In genomic region chr9:34665109-34665380, GRCh38 we compare ENCODE assay signal across 8 cellular contexts. TPM values are rescaled to one million over a fixed set of nuclear protein-coding genes. Genes with fewer than 3 reads are reported as not detected.
A peak's percentile ranks its signal among the peaks of the same experiment; 100 is the strongest.
DNase-seq lines count a peak whose midpoint lies in the region; ATAC-seq and TF ChIP-seq lines count a peak whose summit lies in the region.

No MANE protein-coding gene starts in this region.

- H2AFZ ChIP-seq in neuronal stem cell (ENCODE audit: low read length), result peak overlapping the region; percentile 89

- H3K4me3 ChIP-seq in coronary artery, result peak overlapping the region; percentile 92
- H3K4me3 ChIP-seq in neuronal stem cell (ENCODE audit: low read length in 2 of 2), result peak overlapping the region; percentile 76 to 84

- peaks cover 11 to 12% of the 10 kb centered on the region in 2 donors for H3K36me3 ChIP-seq in neuronal stem cell (replicated peaks in 1 of 2; ENCODE audit: control insufficient read depth in 2 of 2, insufficient read depth in 2 of 2, low read length in 2 of 2)

- peak overlapping the region; percentile 93 for H3K9ac ChIP-seq in neuronal stem cell (ENCODE audit: low read depth, low read length, poor library complexity)

- H3K4me1 ChIP-seq in neuronal stem cell (ENCODE audit: control insufficient read depth in 2 of 2, insufficient read depth in 1 of 2, low read depth in 1 of 2, low read length in 2 of 2), result peaks cover 0 to 7% of the 10 kb centered on the region in 2 donors

- H2BK120ac ChIP-seq in neuronal stem cell (ENCODE audit: low read depth, low read length), result peak overlapping the region; percentile 66

- WGBS in neuronal stem cell (ENCODE audit: extremely low coverage in 2 of 2, insufficient read length in 2 of 2, insufficient replicate concordance in 1 of 2), 2 donors, result no CpG with 5 or more reads among the region's 20 CpGs

- H3K14ac ChIP-seq in neuronal stem cell (ENCODE audit: low read length), result no peak overlapping the region

- H3K4me2 ChIP-seq in neuronal stem cell (ENCODE audit: insufficient read depth, low read length, poor library complexity, severe bottlenecking), result peak overlapping the region; percentile 94

- peaks cover 6% of the 10 kb centered on the region for H3K79me1 ChIP-seq in neuronal stem cell (ENCODE audit: low read depth, low read length)

- H2BK5ac ChIP-seq in neuronal stem cell (ENCODE audit: low read length), result peak overlapping the region; percentile 87

- peak overlapping the region; percentile 12 for H2BK15ac ChIP-seq in neuronal stem cell (ENCODE audit: low read length)

- H3K27ac ChIP-seq in coronary artery, result peak overlapping the region; percentile 98 to 100
- H3K27ac ChIP-seq in neuronal stem cell (replicated peaks; ENCODE audit: low read length), result no peak overlapping the region

- peaks cover 3 to 4% of the 10 kb centered on the region in 2 donors for H3K9me3 ChIP-seq in neuronal stem cell (replicated peaks in 1 of 2; ENCODE audit: control insufficient read depth in 2 of 2, insufficient read depth in 1 of 2, low read depth in 1 of 2, low read length in 2 of 2)

- no peak overlapping the region for H3K4ac ChIP-seq in neuronal stem cell (ENCODE audit: low read length)

- no peak overlapping the region for H2BK12ac ChIP-seq in neuronal stem cell (ENCODE audit: low read length)

- H4K91ac ChIP-seq in neuronal stem cell (ENCODE audit: low read depth, low read length, poor library complexity), result no peak overlapping the region

- ATAC-seq in GM19452 (IDR thresholded peaks at IDR 0.05; ENCODE audit: unreplicated experiment) (peak; percentile 23), HG03521 (IDR thresholded peaks at IDR 0.05; ENCODE audit: unreplicated experiment) (peak; percentile 17), HG02870 (IDR thresholded peaks at IDR 0.05; ENCODE audit: unreplicated experiment) (no peak), GM21423 (IDR thresholded peaks at IDR 0.05; ENCODE audit: unreplicated experiment) (no peak)

- H3K27me3 ChIP-seq in neuronal stem cell (ENCODE audit: control insufficient read depth in 3 of 3, insufficient read depth in 3 of 3, low read depth in 1 of 3, low read length in 3 of 3), result no peaks in the 10 kb centered on the region

- DNase-seq in coronary artery (ENCODE audit: low spot score) (no peak), neuronal stem cell (ENCODE audit: low spot score) (no peak), HK-2 (ENCODE audit: unreplicated experiment) (no peak), C1 segment of cervical spinal cord (lab: John Stamatoyannopoulos, UW) (no peak)

- TF ChIP-seq CTCF in coronary artery (IDR thresholded peaks at IDR 0.05), result no peak

- no peak overlapping the region for H4K8ac ChIP-seq in neuronal stem cell (ENCODE audit: low read depth, low read length)

- peak overlapping the region; percentile 92 for H3K18ac ChIP-seq in neuronal stem cell (ENCODE audit: low read length)

- no peak overlapping the region for H2AK5ac ChIP-seq in neuronal stem cell (ENCODE audit: low read depth, low read length)

- peak overlapping the region; percentile 67 for H3K23ac ChIP-seq in neuronal stem cell (ENCODE audit: low read depth, low read length, poor library complexity)

RNA-seq across cellular contexts. Expression of gene CCL27, which starts 2.6 kb away (rescaled TPM):
- 0.49 TPM for polyA plus RNA-seq in neuronal stem cell (2013, experiment 1 of 2)
- 0.93 TPM for polyA plus RNA-seq in neuronal stem cell (2013, experiment 2 of 2)

RNA-seq across cellular contexts. Expression of gene IL11RA, which starts 13.1 kb away (rescaled TPM):
- 11.9 TPM for polyA plus RNA-seq in neuronal stem cell (2013, experiment 1 of 2)
- polyA plus RNA-seq in neuronal stem cell (2013, experiment 2 of 2), result 11.4 TPM

RNA-seq across cellular contexts. Expression of gene GALT, which starts 18.6 kb away (rescaled TPM):
- 36.4 TPM for polyA plus RNA-seq in neuronal stem cell (2013, experiment 1 of 2)
- polyA plus RNA-seq in neuronal stem cell (2013, experiment 2 of 2), result 37.7 TPM

RNA-seq across cellular contexts. Expression of gene CCL19, which starts 26.0 kb away (rescaled TPM):
- polyA plus RNA-seq in neuronal stem cell (2013, experiment 1 of 2), result not detected
- not detected for polyA plus RNA-seq in neuronal stem cell (2013, experiment 2 of 2)

RNA-seq across cellular contexts. Expression of gene SIGMAR1, which starts 27.5 kb away (rescaled TPM):
- polyA plus RNA-seq in neuronal stem cell (2013, experiment 1 of 2), result 108 TPM
- polyA plus RNA-seq in neuronal stem cell (2013, experiment 2 of 2), result 104 TPM

Comparison
In these comparisons a context has a peak if more than half of its experiments do, and no peak if none do; other contexts are left out.
1. ATAC-seq: peak in GM19452 (single experiment) and HG03521 (single experiment); none in HG02870 (single experiment) and GM21423 (single experiment).